In genomic region chr12:85658236-85658635, GRCh38 we compare ENCODE assay signal across 23 cellular contexts.
"Had no signal": no experiment of that assay in that cellular context is flagged by ENCODE, and none has a peak within 500 bp of the region (broad histone marks: within the 10 kb centered on the region; RNA-seq: fewer than 3 reads in every experiment).

No MANE protein-coding gene starts in this region.

- H3K4me1 Mint-ChIP-seq: endodermal cell; mesothelial cell of epicardium; naive B cell; naive thymus-derived CD8-positive, alpha-beta T cell had no signal

- H3K4me3 Mint-ChIP-seq: dendritic cell treated with granulocyte-macrophage colony-stimulating factor and Interleukin-4, amounts not matched to agents 40 ng/mL and 50 ng/mL, for 4 days; effector memory CD8-positive, alpha-beta T cell; endodermal cell; immature natural killer cell; mesothelial cell of epicardium; naive B cell; naive thymus-derived CD8-positive, alpha-beta T cell had no signal

- H3K36me3 Mint-ChIP-seq: immature natural killer cell, naive B cell had no signal

- DNase-seq: colonic mucosa; cortex of kidney; effector CD8-positive, alpha-beta T cell; effector memory CD8-positive, alpha-beta T cell; endodermal cell; foreskin keratinocyte; heart left ventricle; hypothalamus; immature natural killer cell; islet precursor cell; kidney; kidney glomerular epithelial cell; left colon; left ventricle myocardium inferior; lower lobe of right lung; mesenchymal stem cell; mucosa of descending colon; naive B cell; naive thymus-derived CD8-positive, alpha-beta T cell had no signal

- H3K27ac Mint-ChIP-seq: dendritic cell treated with granulocyte-macrophage colony-stimulating factor and Interleukin-4, amounts not matched to agents 40 ng/mL and 50 ng/mL, for 4 days; effector memory CD8-positive, alpha-beta T cell; endodermal cell; immature natural killer cell; mesothelial cell of epicardium; naive B cell; naive thymus-derived CD8-positive, alpha-beta T cell had no signal

- ATAC-seq: effector memory CD8-positive, alpha-beta T cell; foreskin keratinocyte; gastroesophageal sphincter; heart left ventricle; left colon; left lobe of liver; lower lobe of right lung; mucosa of descending colon; naive thymus-derived CD8-positive, alpha-beta T cell had no signal
